In the genomic region with DNA sequence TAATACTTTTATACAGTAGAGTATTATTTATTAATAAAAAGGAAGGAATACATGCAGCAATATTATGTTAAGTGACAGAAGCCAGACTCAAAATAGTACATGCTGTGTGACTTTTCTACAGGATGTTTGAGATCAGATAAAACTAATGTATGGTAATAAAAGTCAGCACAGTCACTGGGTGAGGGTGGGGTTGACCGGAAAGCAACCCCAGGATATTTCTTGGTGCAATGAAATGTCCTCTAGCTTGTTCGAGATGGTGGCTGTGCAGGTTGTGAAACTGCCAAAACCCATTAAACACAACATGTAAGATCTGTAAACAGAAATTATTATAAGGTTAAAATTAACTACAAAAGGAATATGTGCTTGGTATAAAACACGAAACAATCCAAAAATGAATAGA, we compare ENCODE assay signal across 1 cellular context.
A peak's percentile ranks its signal among the peaks of the same experiment; 100 is the strongest.
TF ChIP-seq lines count a peak whose summit lies in the region.

No MANE protein-coding gene starts in this region.

TF ChIP-seq in K562, 482 proteins besides CTCF, POLR2A, EP300 and RAD21 (continued from another document):
- TF ChIP-seq, protein P1, sequence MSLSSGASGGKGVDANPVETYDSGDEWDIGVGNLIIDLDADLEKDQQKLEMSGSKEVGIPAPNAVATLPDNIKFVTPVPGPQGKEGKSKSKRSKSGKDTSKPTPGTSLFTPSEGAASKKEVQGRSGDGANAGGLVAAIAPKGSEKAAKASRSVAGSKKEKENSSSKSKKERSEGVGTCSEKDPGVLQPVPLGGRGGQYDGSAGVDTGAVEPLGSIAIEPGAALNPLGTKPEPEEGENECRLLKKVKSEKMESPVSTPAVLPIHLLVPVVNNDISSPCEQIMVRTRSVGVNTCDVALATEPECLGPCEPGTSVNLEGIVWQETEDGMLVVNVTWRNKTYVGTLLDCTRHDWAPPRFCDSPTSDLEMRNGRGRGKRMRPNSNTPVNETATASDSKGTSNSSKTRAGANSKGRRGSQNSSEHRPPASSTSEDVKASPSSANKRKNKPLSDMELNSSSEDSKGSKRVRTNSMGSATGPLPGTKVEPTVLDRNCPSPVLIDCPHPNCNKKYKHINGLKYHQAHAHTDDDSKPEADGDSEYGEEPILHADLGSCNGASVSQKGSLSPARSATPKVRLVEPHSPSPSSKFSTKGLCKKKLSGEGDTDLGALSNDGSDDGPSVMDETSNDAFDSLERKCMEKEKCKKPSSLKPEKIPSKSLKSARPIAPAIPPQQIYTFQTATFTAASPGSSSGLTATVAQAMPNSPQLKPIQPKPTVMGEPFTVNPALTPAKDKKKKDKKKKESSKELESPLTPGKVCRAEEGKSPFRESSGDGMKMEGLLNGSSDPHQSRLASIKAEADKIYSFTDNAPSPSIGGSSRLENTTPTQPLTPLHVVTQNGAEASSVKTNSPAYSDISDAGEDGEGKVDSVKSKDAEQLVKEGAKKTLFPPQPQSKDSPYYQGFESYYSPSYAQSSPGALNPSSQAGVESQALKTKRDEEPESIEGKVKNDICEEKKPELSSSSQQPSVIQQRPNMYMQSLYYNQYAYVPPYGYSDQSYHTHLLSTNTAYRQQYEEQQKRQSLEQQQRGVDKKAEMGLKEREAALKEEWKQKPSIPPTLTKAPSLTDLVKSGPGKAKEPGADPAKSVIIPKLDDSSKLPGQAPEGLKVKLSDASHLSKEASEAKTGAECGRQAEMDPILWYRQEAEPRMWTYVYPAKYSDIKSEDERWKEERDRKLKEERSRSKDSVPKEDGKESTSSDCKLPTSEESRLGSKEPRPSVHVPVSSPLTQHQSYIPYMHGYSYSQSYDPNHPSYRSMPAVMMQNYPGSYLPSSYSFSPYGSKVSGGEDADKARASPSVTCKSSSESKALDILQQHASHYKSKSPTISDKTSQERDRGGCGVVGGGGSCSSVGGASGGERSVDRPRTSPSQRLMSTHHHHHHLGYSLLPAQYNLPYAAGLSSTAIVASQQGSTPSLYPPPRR (CRISPR knock-in tag; IDR thresholded peaks at IDR 0.05; ENCODE audit: borderline replicate concordance) = no peak
- TF ChIP-seq, protein P2, sequence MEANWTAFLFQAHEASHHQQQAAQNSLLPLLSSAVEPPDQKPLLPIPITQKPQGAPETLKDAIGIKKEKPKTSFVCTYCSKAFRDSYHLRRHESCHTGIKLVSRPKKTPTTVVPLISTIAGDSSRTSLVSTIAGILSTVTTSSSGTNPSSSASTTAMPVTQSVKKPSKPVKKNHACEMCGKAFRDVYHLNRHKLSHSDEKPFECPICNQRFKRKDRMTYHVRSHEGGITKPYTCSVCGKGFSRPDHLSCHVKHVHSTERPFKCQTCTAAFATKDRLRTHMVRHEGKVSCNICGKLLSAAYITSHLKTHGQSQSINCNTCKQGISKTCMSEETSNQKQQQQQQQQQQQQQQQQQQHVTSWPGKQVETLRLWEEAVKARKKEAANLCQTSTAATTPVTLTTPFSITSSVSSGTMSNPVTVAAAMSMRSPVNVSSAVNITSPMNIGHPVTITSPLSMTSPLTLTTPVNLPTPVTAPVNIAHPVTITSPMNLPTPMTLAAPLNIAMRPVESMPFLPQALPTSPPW (CRISPR knock-in tag; IDR thresholded peaks at IDR 0.05) = peak; percentile 33; the same call in 1 of the 2 replicates
- TF ChIP-seq DDX20 (tag; IDR thresholded peaks at IDR 0.05; ENCODE audit: low read depth) = no peak
